In genomic region chr6:165705941-165706340, GRCh38 we compare ENCODE assay signal across 29 cellular contexts. TPM values are rescaled to one million over a fixed set of nuclear protein-coding genes. Genes with fewer than 3 reads are reported as not detected.
A peak's percentile ranks its signal among the peaks of the same experiment; 100 is the strongest.
DNase-seq lines count a peak whose midpoint lies in the region; ATAC-seq, FAIRE-seq and TF ChIP-seq lines count a peak whose summit lies in the region.
"Had no signal": no experiment of that assay in that cellular context is flagged by ENCODE, and none has a peak within 500 bp of the region (broad histone marks: within the 10 kb centered on the region; RNA-seq: fewer than 3 reads in every experiment).

No MANE protein-coding gene starts in this region.

- H3K23ac ChIP-seq in trophoblast cell (ENCODE audit: low read length): no peak overlapping the region

- ATAC-seq in esophagus mucosa: no peak
- ATAC-seq: GM12878 had no signal

- H3K36me3 ChIP-seq in endothelial cell of umbilical vein (ENCODE audit: control insufficient read depth in 2 of 2, extremely low read depth in 1 of 2, insufficient read depth in 2 of 2, low read length in 2 of 2): no peaks in the 10 kb centered on the region
- H3K36me3 ChIP-seq in trophoblast cell (ENCODE audit: control insufficient read depth in 1 of 2, insufficient read depth in 2 of 2, low read length in 2 of 2): no peaks in the 10 kb centered on the region
- H3K36me3 ChIP-seq: BE2C, BLaER1 had no signal

- POLR2A ChIA-PET in endothelial cell of umbilical vein (lab: Charles Lee): no interaction called here

- no peak overlapping the region for H2AK5ac ChIP-seq in trophoblast cell (ENCODE audit: low read length)

- no peak overlapping the region for H3K9ac ChIP-seq in endothelial cell of umbilical vein (replicated peaks; ENCODE audit: extremely low read depth, insufficient read depth, low read length)
- H3K9ac ChIP-seq in trophoblast cell (ENCODE audit: low read length): no peak overlapping the region
- H3K9ac ChIP-seq: BLaER1 had no signal

- intact Hi-C loops in endothelial cell of umbilical vein (cut with micrococcal nuclease): no loop called here

- no peaks in the 10 kb centered on the region for H3K4me1 ChIP-seq in endothelial cell of umbilical vein (ENCODE audit: control insufficient read depth, extremely low read depth, insufficient read depth, low read length)
- H3K4me1 ChIP-seq in trophoblast cell (ENCODE audit: control insufficient read depth in 1 of 2, insufficient read depth in 2 of 2, low read length in 2 of 2): peaks cover 8 to 15% of the 10 kb centered on the region in 2 experiments
- H3K4me1 ChIP-seq: BE2C, BLaER1 had no signal

- no peak overlapping the region for H3K18ac ChIP-seq in trophoblast cell (ENCODE audit: low read length)

- no peak overlapping the region for H4K8ac ChIP-seq in trophoblast cell (ENCODE audit: low read depth, low read length)

- H4K12ac ChIP-seq in trophoblast cell (ENCODE audit: low read depth, low read length): no peak overlapping the region

- no peak overlapping the region for H4K91ac ChIP-seq in trophoblast cell (ENCODE audit: low read depth, low read length)

- TF ChIP-seq CTCF in endothelial cell of umbilical vein (IDR thresholded peaks at IDR 0.05; ENCODE audit: extremely low read depth in 1 of 2, insufficient read depth in 1 of 2, low read depth in 1 of 2, low read length in 2 of 2) (no peak), GM20000 (IDR thresholded peaks at IDR 0.05; ENCODE audit: extremely low read depth, missing control alignments) (no peak)

- H4K20me1 ChIP-seq in endothelial cell of umbilical vein (replicated peaks; ENCODE audit: control insufficient read depth, extremely low read depth, insufficient read depth, low read length): no peaks in the 10 kb centered on the region
- H4K20me1 ChIP-seq: BLaER1 had no signal

- no peaks in the 10 kb centered on the region for H3K9me1 ChIP-seq in endothelial cell of umbilical vein (replicated peaks; ENCODE audit: control insufficient read depth, extremely low read depth, insufficient read depth, low read length)

- H2AFZ ChIP-seq in endothelial cell of umbilical vein (ENCODE audit: low read depth, low read length): no peak overlapping the region
- H2AFZ ChIP-seq in trophoblast cell (ENCODE audit: insufficient read depth, low read length, poor library complexity): no peak overlapping the region

- no peak overlapping the region for H2BK120ac ChIP-seq in trophoblast cell (ENCODE audit: insufficient read depth, low read length, poor library complexity)

- H3K9me3 ChIP-seq in endothelial cell of umbilical vein (replicated peaks; ENCODE audit: control insufficient read depth, insufficient read depth, low read length) (no peaks in the 10 kb centered on the region), trophoblast cell (ENCODE audit: insufficient read depth, low read depth, low read length) (peaks cover 2% of the 10 kb centered on the region)
- H3K9me3 ChIP-seq: BE2C, BLaER1 had no signal

- no peak for TF ChIP-seq POLR2A in endothelial cell of umbilical vein (IDR thresholded peaks at IDR 0.05; ENCODE audit: low read depth, low read length)

- no peaks in the 10 kb centered on the region for H3K79me2 ChIP-seq in endothelial cell of umbilical vein (ENCODE audit: control insufficient read depth, insufficient read depth, low read length)
- H3K79me2 ChIP-seq in trophoblast cell (ENCODE audit: control insufficient read depth, insufficient read depth, low read length, poor library complexity): no peaks in the 10 kb centered on the region

- H3K4me2 ChIP-seq in endothelial cell of umbilical vein (ENCODE audit: insufficient read depth, low read length) (no peak overlapping the region), trophoblast cell (ENCODE audit: low read length) (no peak overlapping the region)
- H3K4me2 ChIP-seq: BLaER1 had no signal

- H3K14ac ChIP-seq in trophoblast cell (ENCODE audit: low read length): no peak overlapping the region

- no peak overlapping the region for H3K4ac ChIP-seq in trophoblast cell (ENCODE audit: low read depth, low read length)

- CTCF ChIA-PET in endothelial cell of umbilical vein (lab: Charles Lee): interaction anchor here (0.9 to 2.5 kb wide), 5 partner anchors 9 to 266 kb away, joined by 3 to 12 read pairs (median 4); no protein-coding TSS in a partner anchor

- H3K27me3 ChIP-seq in endothelial cell of umbilical vein (ENCODE audit: control insufficient read depth in 2 of 2, insufficient read depth in 2 of 2, low read length in 2 of 2) (peaks cover 0 to 2% of the 10 kb centered on the region in 2 experiments), trophoblast cell (ENCODE audit: insufficient read depth, low read length) (no peaks in the 10 kb centered on the region)
- H3K27me3 ChIP-seq: BE2C, BLaER1 had no signal

- H3K4me3 ChIP-seq in endothelial cell of umbilical vein (replicated peaks in 1 of 3; ENCODE audit: insufficient read depth in 1 of 3, low read depth in 1 of 3, low read length in 3 of 3): no peak overlapping the region
- no peak overlapping the region for H3K4me3 ChIP-seq in trophoblast cell (ENCODE audit: low read depth, low read length)
- H3K4me3 ChIP-seq: BLaER1, GM12878 had no signal

- no TSS peak for BruUV-seq in endothelial cell of umbilical vein (replicated peaks; lab: Mats Ljungman, UMichigan)

- no peak overlapping the region for H2BK5ac ChIP-seq in trophoblast cell (ENCODE audit: low read depth, low read length, poor library complexity)

- no peak overlapping the region for H2BK12ac ChIP-seq in trophoblast cell (ENCODE audit: low read length)

- dilution Hi-C loops in endothelial cell of umbilical vein (cut with MboI; ENCODE audit: extremely low pct_ligation_motif_present, low sequenced_read_pairs): no loop called here

- peaks cover 13% of the 10 kb centered on the region for H3K79me1 ChIP-seq in trophoblast cell (ENCODE audit: low read length)

- DNase-seq in endothelial cell of umbilical vein (ENCODE audit: low read depth, low spot score): no peak
- peak; percentile 81 for DNase-seq in islet precursor cell
- peak; percentile 27 to 58 for DNase-seq in trophoblast cell
- no peak for DNase-seq in NCI-H146 treated with DMSO at 0.1 percent for 48 hours (lab: John Stamatoyannopoulos, UW; ENCODE audit: unreplicated experiment)
- DNase-seq in GM20000 (ENCODE audit: low spot score): no peak
- no peak for DNase-seq in superior temporal gyrus (ENCODE audit: extremely low spot score)
- DNase-seq: 8988T; ACHN; BE2C; C1 segment of cervical spinal cord; CD4-positive, alpha-beta memory T cell; CD4-positive, CD25-positive, alpha-beta regulatory T cell; CD8-positive, alpha-beta memory T cell; COR-L47; DMS 273 treated with DMSO at 0.1 percent for 48 hours; DMS153; DMS53; DMS79; DND-41; EL; GDM1 had no signal

- peak; percentile 35 for FAIRE-seq in endothelial cell of umbilical vein (lab: Jason Lieb, UNC)
- FAIRE-seq: A204.1, GM12878, GM12892, GM18507 had no signal

- WGBS in trophoblast cell (ENCODE audit: extremely low coverage, insufficient coverage, insufficient read length): no CpG with 5 or more reads among the region's 5 CpGs

- H3K27ac ChIP-seq in endothelial cell of umbilical vein (ENCODE audit: insufficient read depth, low read depth, low read length) (no peak overlapping the region), trophoblast cell (ENCODE audit: low read depth, low read length) (no peak overlapping the region)
- H3K27ac ChIP-seq: BLaER1 had no signal

TF ChIP-seq in endothelial cell of umbilical vein, 7 proteins besides CTCF, POLR2A, EP300 and RAD21:
- no peak for TF ChIP-seq EZH2 (IDR thresholded peaks at IDR 0.05; ENCODE audit: borderline replicate concordance, low read depth, low read length, severe bottlenecking)
- TF ChIP-seq POLR2AphosphoS5 (IDR thresholded peaks at IDR 0.05; ENCODE audit: insufficient read depth, low read depth, low read length): no peak
- no peak for TF ChIP-seq FOS (IDR thresholded peaks at IDR 0.05; ENCODE audit: borderline replicate concordance, insufficient read depth, low read length)
- TF ChIP-seq, protein P1, sequence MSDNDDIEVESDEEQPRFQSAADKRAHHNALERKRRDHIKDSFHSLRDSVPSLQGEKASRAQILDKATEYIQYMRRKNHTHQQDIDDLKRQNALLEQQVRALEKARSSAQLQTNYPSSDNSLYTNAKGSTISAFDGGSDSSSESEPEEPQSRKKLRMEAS (IDR thresholded peaks at IDR 0.05; ENCODE audit: insufficient read depth, insufficient read length): no peak
- TF ChIP-seq JUN (IDR thresholded peaks at IDR 0.05; ENCODE audit: borderline replicate concordance, insufficient read depth, insufficient read length, low read depth): no peak
- no peak for TF ChIP-seq GATA2 (IDR thresholded peaks at IDR 0.05; ENCODE audit: insufficient read depth, insufficient read length, low read depth, low read length)
- no peak for TF ChIP-seq MYC (IDR thresholded peaks at IDR 0.05; ENCODE audit: low read depth, low read length)

RNA-seq across cellular contexts. Expression of gene PDE10A, which starts 42.9 kb away (rescaled TPM):
- total RNA-seq in endothelial cell of umbilical vein: 2.9 and 6.5 TPM in 2 replicates
- polyA plus RNA-seq in endothelial cell of umbilical vein: 0.86 and 1.1 TPM in 2 replicates
- 0.74 and 0.80 TPM in 2 replicates for polyA plus RNA-seq in endothelial cell of umbilical vein (2011; cell fraction: cytosol; rRNA removed)
- polyA plus RNA-seq in endothelial cell of umbilical vein (2011; cell fraction: nucleus; rRNA removed): 2.1 and 2.4 TPM in 2 replicates
- polyA plus RNA-seq in endothelial cell of umbilical vein (2012): 2.1 and 7.1 TPM in 2 replicates
- 4.8 and 6.2 TPM in 2 replicates for polyA minus RNA-seq in endothelial cell of umbilical vein
- polyA minus RNA-seq in endothelial cell of umbilical vein (2011; cell fraction: cytosol; rRNA and poly(A)+ RNA removed): 94.2 TPM
- 7.5 and 8.2 TPM in 2 replicates for polyA minus RNA-seq in endothelial cell of umbilical vein (2011; cell fraction: nucleus; rRNA and poly(A)+ RNA removed)
- 4.5 and 4.9 TPM in 2 replicates for polyA plus RNA-seq in trophoblast cell (2013)
- 0.72 TPM for total RNA-seq in esophagus mucosa
- total RNA-seq: CD4-positive, alpha-beta memory T cell; CD4-positive, CD25-positive, alpha-beta regulatory T cell; CD8-positive, alpha-beta memory T cell; G401 had no signal
- polyA plus RNA-seq: CD14-positive monocyte; CD4-positive, alpha-beta memory T cell; CD4-positive, CD25-positive, alpha-beta regulatory T cell; CD8-positive, alpha-beta memory T cell had no signal

Comparison
In these comparisons a context has a peak if more than half of its experiments do, and no peak if none do; other contexts are left out.
1. DNase-seq: peak in islet precursor cell (single experiment) and trophoblast cell (2 of 2); none in endothelial cell of umbilical vein (single experiment), NCI-H146 treated with DMSO at 0.1 percent for 48 hours (single experiment), GM20000 (single experiment) and superior temporal gyrus (single experiment).